21 cellular contexts compared by ENCODE assay signal in genomic region chr4:3809451-3810110, GRCh38. TPM values are rescaled to one million over a fixed set of nuclear protein-coding genes. Genes with fewer than 3 reads are reported as not detected.
"Had no signal": no experiment of that assay in that cellular context is flagged by ENCODE, and none has a peak within 500 bp of the region (broad histone marks: within the 10 kb centered on the region; RNA-seq: fewer than 3 reads in every experiment).

No MANE protein-coding gene starts in this region.

- H3K27ac ChIP-seq: epithelial cell of prostate, esophagus muscularis mucosa, gastroesophageal sphincter, neural progenitor cell, pancreas, prostate gland, sigmoid colon, skin epidermis, stomach, thoracic aorta, transverse colon had no signal

- H2AFZ ChIP-seq: neural progenitor cell had no signal

- ATAC-seq: effector memory CD8-positive, alpha-beta T cell; gastroesophageal sphincter; stimulated activated naive B cell treated with anti-CD40 and anti-IgM and Interleukin-4, amounts not matched to agents 10 μg/mL and 1 μg/mL and 100 μg/mL, for 72 hours had no signal

- H3K27me3 ChIP-seq: neural progenitor cell, pancreas had no signal

- H3K36me3 ChIP-seq: esophagus muscularis mucosa, gastroesophageal sphincter, neural progenitor cell, pancreas, prostate gland, sigmoid colon, stomach, thoracic aorta, transverse colon had no signal

- H3K4me3 ChIP-seq: esophagus muscularis mucosa, gastroesophageal sphincter, neural progenitor cell, pancreas, prostate gland, sigmoid colon, skin epidermis, stomach, thoracic aorta, transverse colon had no signal

- H3K9me3 ChIP-seq: esophagus muscularis mucosa, gastroesophageal sphincter, pancreas, prostate gland, sigmoid colon, stomach, thoracic aorta, transverse colon had no signal

- H3K4me1 ChIP-seq: esophagus muscularis mucosa, gastroesophageal sphincter, pancreas, prostate gland, sigmoid colon, stomach, transverse colon had no signal

- H3K9ac ChIP-seq: neural progenitor cell had no signal

- DNase-seq: effector memory CD8-positive, alpha-beta T cell; glutamatergic neuron; immature natural killer cell; occipital lobe; retina; sigmoid colon; stimulated activated CD4-positive, alpha-beta T cell treated with anti-CD3 and anti-CD28 coated beads, Interleukin-2, amount 100 ng/mL, for 24 hours; stimulated activated CD4-positive, alpha-beta T cell treated with anti-CD3 and anti-CD28 coated beads, Interleukin-4, amount 100 ng/mL, for 4 hours; stimulated activated naive B cell treated with anti-CD40 and anti-IgM and Interleukin-4, amounts not matched to agents 10 μg/mL and 1 μg/mL and 100 μg/mL, for 72 hours; stomach; transverse colon had no signal

- FAIRE-seq: colon, pancreas had no signal

RNA-seq across cellular contexts. Expression of gene ADRA2C, which starts 43.4 kb away (rescaled TPM):
- total RNA-seq: natural killer cell treated with Interleukin-12 subunit alpha and Interleukin-12 subunit beta and Interleukin-15 and Interleukin-18, amount 100 ng/mL, for 72 hours had no signal
- polyA plus RNA-seq: immature natural killer cell had no signal
